Comparison of ENCODE assay signal across 1 cellular context in genomic region chr19:45492627-45493470, GRCh38.
TF ChIP-seq lines count a peak whose summit lies in the region.

No MANE protein-coding gene starts in this region.

TF ChIP-seq in HepG2, 621 proteins besides CTCF, POLR2A, EP300 and RAD21 (continued from another document and continues in another):
- TF ChIP-seq ZBTB40 (IDR thresholded peaks at IDR 0.05) (no peak), ZBTB40 (CRISPR knock-in tag; IDR thresholded peaks at IDR 0.05) (no peak), ZBTB42 (CRISPR knock-in tag; IDR thresholded peaks at IDR 0.05) (no peak), SRF (IDR thresholded peaks at IDR 0.05; ENCODE audit: low read depth, low read length) (peak; percentile 84), ATRX (CRISPR knock-in tag; IDR thresholded peaks at IDR 0.05; ENCODE audit: borderline replicate concordance) (no peak), RORA (CRISPR knock-in tag; IDR thresholded peaks at IDR 0.05) (no peak), ZFP91 (CRISPR knock-in tag; IDR thresholded peaks at IDR 0.05; ENCODE audit: borderline replicate concordance) (peak; percentile 72; the same call in 1 of the 2 replicates), ZNF678 (CRISPR knock-in tag; IDR thresholded peaks at IDR 0.05) (no peak), GATAD1 (CRISPR knock-in tag; IDR thresholded peaks at IDR 0.05) (no peak), HBP1 (CRISPR knock-in tag; IDR thresholded peaks at IDR 0.05; ENCODE audit: low read depth) (no peak), IRX3 (CRISPR knock-in tag; IDR thresholded peaks at IDR 0.05; ENCODE audit: borderline replicate concordance, low read depth) (no peak), ZNF775 (CRISPR knock-in tag; IDR thresholded peaks at IDR 0.05; ENCODE audit: borderline replicate concordance) (no peak), ZBTB4 (CRISPR knock-in tag; IDR thresholded peaks at IDR 0.05; ENCODE audit: borderline replicate concordance) (no peak), ZNF816 (CRISPR knock-in tag; IDR thresholded peaks at IDR 0.05; ENCODE audit: borderline replicate concordance) (0 out of 2 replicates have a peak, but pooled peaks have one; percentile 31), ZNF484 (CRISPR knock-in tag; IDR thresholded peaks at IDR 0.05; ENCODE audit: borderline replicate concordance, low read depth) (no peak), MED8 (CRISPR knock-in tag; IDR thresholded peaks at IDR 0.05; ENCODE audit: insufficient replicate concordance) (no peak), ZNF83 (CRISPR knock-in tag; IDR thresholded peaks at IDR 0.05; ENCODE audit: borderline replicate concordance) (no peak), SAP130 (CRISPR knock-in tag; IDR thresholded peaks at IDR 0.05; ENCODE audit: low read depth) (peak; percentile 60), SATB2 (CRISPR knock-in tag; IDR thresholded peaks at IDR 0.05) (no peak), AGO1 (IDR thresholded peaks at IDR 0.05; ENCODE audit: low read depth, low read length, poor library complexity, severe bottlenecking) (no peak), TBL1XR1 (IDR thresholded peaks at IDR 0.05; ENCODE audit: borderline replicate concordance, low read length, partially characterized antibody) (no peak)
- TF ChIP-seq, protein P1, sequence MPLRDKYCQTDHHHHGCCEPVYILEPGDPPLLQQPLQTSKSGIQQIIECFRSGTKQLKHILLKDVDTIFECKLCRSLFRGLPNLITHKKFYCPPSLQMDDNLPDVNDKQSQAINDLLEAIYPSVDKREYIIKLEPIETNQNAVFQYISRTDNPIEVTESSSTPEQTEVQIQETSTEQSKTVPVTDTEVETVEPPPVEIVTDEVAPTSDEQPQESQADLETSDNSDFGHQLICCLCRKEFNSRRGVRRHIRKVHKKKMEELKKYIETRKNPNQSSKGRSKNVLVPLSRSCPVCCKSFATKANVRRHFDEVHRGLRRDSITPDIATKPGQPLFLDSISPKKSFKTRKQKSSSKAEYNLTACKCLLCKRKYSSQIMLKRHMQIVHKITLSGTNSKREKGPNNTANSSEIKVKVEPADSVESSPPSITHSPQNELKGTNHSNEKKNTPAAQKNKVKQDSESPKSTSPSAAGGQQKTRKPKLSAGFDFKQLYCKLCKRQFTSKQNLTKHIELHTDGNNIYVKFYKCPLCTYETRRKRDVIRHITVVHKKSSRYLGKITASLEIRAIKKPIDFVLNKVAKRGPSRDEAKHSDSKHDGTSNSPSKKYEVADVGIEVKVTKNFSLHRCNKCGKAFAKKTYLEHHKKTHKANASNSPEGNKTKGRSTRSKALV (CRISPR knock-in tag; IDR thresholded peaks at IDR 0.05) = no peak
- TF ChIP-seq, protein P2, sequence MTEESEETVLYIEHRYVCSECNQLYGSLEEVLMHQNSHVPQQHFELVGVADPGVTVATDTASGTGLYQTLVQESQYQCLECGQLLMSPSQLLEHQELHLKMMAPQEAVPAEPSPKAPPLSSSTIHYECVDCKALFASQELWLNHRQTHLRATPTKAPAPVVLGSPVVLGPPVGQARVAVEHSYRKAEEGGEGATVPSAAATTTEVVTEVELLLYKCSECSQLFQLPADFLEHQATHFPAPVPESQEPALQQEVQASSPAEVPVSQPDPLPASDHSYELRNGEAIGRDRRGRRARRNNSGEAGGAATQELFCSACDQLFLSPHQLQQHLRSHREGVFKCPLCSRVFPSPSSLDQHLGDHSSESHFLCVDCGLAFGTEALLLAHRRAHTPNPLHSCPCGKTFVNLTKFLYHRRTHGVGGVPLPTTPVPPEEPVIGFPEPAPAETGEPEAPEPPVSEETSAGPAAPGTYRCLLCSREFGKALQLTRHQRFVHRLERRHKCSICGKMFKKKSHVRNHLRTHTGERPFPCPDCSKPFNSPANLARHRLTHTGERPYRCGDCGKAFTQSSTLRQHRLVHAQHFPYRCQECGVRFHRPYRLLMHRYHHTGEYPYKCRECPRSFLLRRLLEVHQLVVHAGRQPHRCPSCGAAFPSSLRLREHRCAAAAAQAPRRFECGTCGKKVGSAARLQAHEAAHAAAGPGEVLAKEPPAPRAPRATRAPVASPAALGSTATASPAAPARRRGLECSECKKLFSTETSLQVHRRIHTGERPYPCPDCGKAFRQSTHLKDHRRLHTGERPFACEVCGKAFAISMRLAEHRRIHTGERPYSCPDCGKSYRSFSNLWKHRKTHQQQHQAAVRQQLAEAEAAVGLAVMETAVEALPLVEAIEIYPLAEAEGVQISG (CRISPR knock-in tag; IDR thresholded peaks at IDR 0.05) = no peak
- TF ChIP-seq, protein P3, sequence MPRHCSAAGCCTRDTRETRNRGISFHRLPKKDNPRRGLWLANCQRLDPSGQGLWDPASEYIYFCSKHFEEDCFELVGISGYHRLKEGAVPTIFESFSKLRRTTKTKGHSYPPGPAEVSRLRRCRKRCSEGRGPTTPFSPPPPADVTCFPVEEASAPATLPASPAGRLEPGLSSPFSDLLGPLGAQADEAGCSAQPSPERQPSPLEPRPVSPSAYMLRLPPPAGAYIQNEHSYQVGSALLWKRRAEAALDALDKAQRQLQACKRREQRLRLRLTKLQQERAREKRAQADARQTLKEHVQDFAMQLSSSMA (CRISPR knock-in tag; IDR thresholded peaks at IDR 0.05) = no peak
- TF ChIP-seq, protein P4, sequence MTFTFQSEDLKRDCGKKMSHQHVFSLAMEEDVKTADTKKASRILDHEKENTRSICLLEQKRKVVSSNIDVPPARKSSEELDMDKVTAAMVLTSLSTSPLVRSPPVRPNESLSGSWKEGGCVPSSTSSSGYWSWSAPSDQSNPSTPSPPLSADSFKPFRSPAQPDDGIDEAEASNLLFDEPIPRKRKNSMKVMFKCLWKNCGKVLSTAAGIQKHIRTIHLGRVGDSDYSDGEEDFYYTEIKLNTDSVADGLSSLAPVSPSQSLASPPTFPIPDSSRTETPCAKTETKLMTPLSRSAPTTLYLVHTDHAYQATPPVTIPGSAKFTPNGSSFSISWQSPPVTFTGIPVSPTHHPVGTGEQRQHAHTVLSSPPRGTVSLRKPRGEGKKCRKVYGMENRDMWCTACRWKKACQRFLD (CRISPR knock-in tag; IDR thresholded peaks at IDR 0.05; ENCODE audit: borderline replicate concordance) = no peak
- TF ChIP-seq, protein P5, sequence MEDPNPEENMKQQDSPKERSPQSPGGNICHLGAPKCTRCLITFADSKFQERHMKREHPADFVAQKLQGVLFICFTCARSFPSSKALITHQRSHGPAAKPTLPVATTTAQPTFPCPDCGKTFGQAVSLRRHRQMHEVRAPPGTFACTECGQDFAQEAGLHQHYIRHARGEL (CRISPR knock-in tag; IDR thresholded peaks at IDR 0.05) = no peak
- TF ChIP-seq, protein P6, sequence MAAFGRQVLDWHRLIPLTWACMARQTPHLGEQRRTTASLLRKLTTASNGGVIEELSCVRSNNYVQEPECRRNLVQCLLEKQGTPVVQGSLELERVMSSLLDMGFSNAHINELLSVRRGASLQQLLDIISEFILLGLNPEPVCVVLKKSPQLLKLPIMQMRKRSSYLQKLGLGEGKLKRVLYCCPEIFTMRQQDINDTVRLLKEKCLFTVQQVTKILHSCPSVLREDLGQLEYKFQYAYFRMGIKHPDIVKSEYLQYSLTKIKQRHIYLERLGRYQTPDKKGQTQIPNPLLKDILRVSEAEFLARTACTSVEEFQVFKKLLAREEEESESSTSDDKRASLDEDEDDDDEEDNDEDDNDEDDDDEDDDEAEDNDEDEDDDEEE (CRISPR knock-in tag; IDR thresholded peaks at IDR 0.05) = no peak
- TF ChIP-seq, protein P7, sequence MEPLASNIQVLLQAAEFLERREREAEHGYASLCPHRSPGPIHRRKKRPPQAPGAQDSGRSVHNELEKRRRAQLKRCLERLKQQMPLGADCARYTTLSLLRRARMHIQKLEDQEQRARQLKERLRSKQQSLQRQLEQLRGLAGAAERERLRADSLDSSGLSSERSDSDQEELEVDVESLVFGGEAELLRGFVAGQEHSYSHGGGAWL (CRISPR knock-in tag; IDR thresholded peaks at IDR 0.05) = no peak
